In genomic region chr4:118585015-118585414, GRCh38 we compare ENCODE assay signal across 18 cellular contexts.
DNase-seq lines count a peak whose midpoint lies in the region; ATAC-seq and TF ChIP-seq lines count a peak whose summit lies in the region.
"Had no signal": no experiment of that assay in that cellular context is flagged by ENCODE, and none has a peak within 500 bp of the region (broad histone marks: within the 10 kb centered on the region; RNA-seq: fewer than 3 reads in every experiment).

No MANE protein-coding gene starts in this region.

- H2BK20ac ChIP-seq in H9 (ENCODE audit: low read depth, low read length, poor library complexity, severe bottlenecking): no peak overlapping the region

- H3K9me2 ChIP-seq in OCI-LY7 (ENCODE audit: insufficient read depth, low read length) (no peaks in the 10 kb centered on the region), SK-N-SH (no peaks in the 10 kb centered on the region)

- H3K4me3 ChIP-seq in OCI-LY7 (ENCODE audit: low read depth, low read length, poor library complexity, severe bottlenecking) (no peak overlapping the region), esophagus muscularis mucosa (no peak overlapping the region), SK-N-SH (ENCODE audit: low read depth in 2 of 2, low read length in 1 of 2) (no peak overlapping the region)
- H3K4me3 ChIP-seq: Peyer's patch, SK-N-MC had no signal

- no peak overlapping the region for H2AK5ac ChIP-seq in H9 (ENCODE audit: insufficient read length, low read length)

- intact Hi-C loops in OCI-LY7 (cut with micrococcal nuclease; ENCODE audit: unreplicated experiment): no loop called here
- intact Hi-C loops in esophagus muscularis mucosa (cut with DNase I): no loop called here

- H3K79me2 ChIP-seq in H9 (ENCODE audit: insufficient read depth, low read length) (no peaks in the 10 kb centered on the region), OCI-LY7 (ENCODE audit: insufficient read depth, low read depth, low read length) (no peaks in the 10 kb centered on the region), SK-N-SH (ENCODE audit: insufficient read depth) (no peaks in the 10 kb centered on the region)

- H3K9me3 Mint-ChIP-seq in H9: no peaks in the 10 kb centered on the region
- H3K9me3 Mint-ChIP-seq: CD4-positive, alpha-beta memory T cell; HFFc6 had no signal

- WGBS in H9 (ENCODE audit: extremely low coverage, insufficient read length, low lambda C conversion rate): no CpG with 5 or more reads among the region's 5 CpGs
- 81% methylated on average over 5 of the region's 5 CpGs for WGBS in esophagus muscularis mucosa
- 81% methylated on average over 5 of the region's 5 CpGs for WGBS in SK-N-SH (ENCODE audit: low lambda C conversion rate)

- BruUV-seq in OCI-LY7 (replicated peaks; lab: Mats Ljungman, UMichigan): no TSS peak

- H3T11ph ChIP-seq in H9 (ENCODE audit: low read length): no peak overlapping the region

- H3K4me3 Mint-ChIP-seq in H9: no peak overlapping the region; a peak in 1 of 5 replicates
- H3K4me3 Mint-ChIP-seq: HFFc6 had no signal

- H3K27me3 ChIP-seq in H9 (ENCODE audit: insufficient read depth, low read length): no peaks in the 10 kb centered on the region
- H3K27me3 ChIP-seq in esophagus muscularis mucosa: peaks cover 0 to 30% (median 0%) of the 10 kb centered on the region in 4 donors
- no peaks in the 10 kb centered on the region; the same call in 1 of the 2 replicates for H3K27me3 ChIP-seq in SK-N-SH (ENCODE audit: insufficient read depth)
- H3K27me3 ChIP-seq: Peyer's patch had no signal

- H3K4me1 ChIP-seq in H9 (ENCODE audit: insufficient read depth, low read length) (no peaks in the 10 kb centered on the region), OCI-LY7 (ENCODE audit: insufficient read depth, low read length, poor library complexity, severe bottlenecking) (peaks cover 19% of the 10 kb centered on the region), esophagus muscularis mucosa (peaks cover 10 to 16% (median 13%) of the 10 kb centered on the region in 4 donors), SK-N-SH (ENCODE audit: control insufficient read depth in 1 of 2, insufficient read depth in 2 of 2, low read depth in 1 of 2, low read length in 1 of 2) (no peaks in the 10 kb centered on the region)
- H3K4me1 ChIP-seq: Peyer's patch had no signal

- no peak overlapping the region for H2BK12ac ChIP-seq in H9 (ENCODE audit: insufficient read length, low read depth, low read length)

- no peak for TF ChIP-seq RAD21 in SK-N-SH (IDR thresholded peaks at IDR 0.05; ENCODE audit: low read length)

- H4K8ac ChIP-seq in H9 (replicated peaks; ENCODE audit: insufficient read length, low read depth, low read length): no peak overlapping the region

- H3K23ac ChIP-seq in H9 (ENCODE audit: insufficient read length, low read depth, low read length): no peak overlapping the region

- no peak overlapping the region for H3K14ac ChIP-seq in H9 (ENCODE audit: insufficient read depth, low read length)

- no peak overlapping the region for H2BK15ac ChIP-seq in H9 (ENCODE audit: low read depth, low read length)

- peaks cover 18 to 20% of the 10 kb centered on the region in 2 experiments for H3K4me1 Mint-ChIP-seq in H9

- H3K18ac ChIP-seq in H9 (ENCODE audit: insufficient read length, low read depth, low read length): no peak overlapping the region

- TF ChIP-seq POLR2A in esophagus muscularis mucosa (IDR thresholded peaks at IDR 0.05; ENCODE audit: low read depth): no peak

- H3K9me3 ChIP-seq in H9 (ENCODE audit: control insufficient read depth, low read depth, low read length) (no peaks in the 10 kb centered on the region), OCI-LY7 (ENCODE audit: low read length) (no peaks in the 10 kb centered on the region), esophagus muscularis mucosa (no peaks in the 10 kb centered on the region), SK-N-SH (no peaks in the 10 kb centered on the region)
- H3K9me3 ChIP-seq: Peyer's patch had no signal

- TF ChIP-seq CTCF in C4-2B (conservative IDR thresholded peaks at IDR 0.05): no peak
- TF ChIP-seq CTCF in H9 (conservative IDR thresholded peaks at IDR 0.05): no peak
- TF ChIP-seq CTCF in OCI-LY7 (conservative IDR thresholded peaks at IDR 0.05; ENCODE audit: low read length): no peak
- TF ChIP-seq CTCF in esophagus muscularis mucosa (IDR thresholded peaks at IDR 0.05): no peak
- TF ChIP-seq CTCF in SK-N-SH (IDR thresholded peaks at IDR 0.05): no peak

- TF ChIP-seq EP300 in esophagus muscularis mucosa (IDR thresholded peaks at IDR 0.05) (no peak), SK-N-SH (IDR thresholded peaks at IDR 0.05; ENCODE audit: borderline replicate concordance in 1 of 2, low read depth in 1 of 2, low read length in 1 of 2) (no peak)

- DNase-seq in H9: no peak
- peak; percentile 25 for DNase-seq in OCI-LY7 (ENCODE audit: low spot score)
- peak; percentile 4 for DNase-seq in esophagus muscularis mucosa (ENCODE audit: extremely low spot score)
- no peak for DNase-seq in HuH-7.5 (ENCODE audit: low spot score)
- no peak for DNase-seq in SK-N-SH
- DNase-seq: CD4-positive, alpha-beta memory T cell; HFFc6; KBM-7; NCI-H1048; NCI-H1436 treated with DMSO at 0.1 percent for 48 hours; NCI-H2029 treated with DMSO at 0.1 percent for 48 hours; NCI-H510A; NCI-H774; Peyer's patch had no signal

- CTCF ChIA-PET in OCI-LY7 (lab: Charles Lee; ENCODE audit: unreplicated experiment) (no interaction called here), SK-N-SH (lab: Yijun Ruan, JAX) (no interaction called here)

- H2AFZ ChIP-seq in H9 (ENCODE audit: low read length) (peak overlapping the region; percentile 63), OCI-LY7 (ENCODE audit: low read length) (peak overlapping the region; percentile 82), SK-N-SH (ENCODE audit: low read depth) (no peak overlapping the region)

- no peaks in the 10 kb centered on the region; the same call in 1 of the 2 replicates for H3K27me3 Mint-ChIP-seq in H9 (ENCODE audit: low read depth)

- no peak overlapping the region for H2BK120ac ChIP-seq in H9 (ENCODE audit: low read depth, low read length, poor library complexity, severe bottlenecking)

- H3K36me3 Mint-ChIP-seq in H9 (ENCODE audit: insufficient read depth in 1 of 3, low read depth in 3 of 3): no peaks in the 10 kb centered on the region
- H3K36me3 Mint-ChIP-seq: CD4-positive, alpha-beta memory T cell had no signal

- H4K91ac ChIP-seq in H9 (ENCODE audit: insufficient read length, low read depth, low read length): no peak overlapping the region

- no peak overlapping the region for H2BK5ac ChIP-seq in H9 (ENCODE audit: insufficient read length, low read length)

- no peak for ATAC-seq in HG02840 (IDR thresholded peaks at IDR 0.05; ENCODE audit: low FRiP score, unreplicated experiment)

- H3K27ac ChIP-seq in C4-2B (peak overlapping the region; percentile 51), H9 (ENCODE audit: insufficient read length, low read depth, low read length) (no peak overlapping the region), OCI-LY7 (ENCODE audit: low read depth, low read length, poor library complexity, severe bottlenecking) (no peak overlapping the region), esophagus muscularis mucosa (replicated peaks in 1 of 4) (peak overlapping the region in 1 of 4 donors; percentile 63), SK-N-SH (ENCODE audit: low read depth in 2 of 2, low read length in 1 of 2) (no peak overlapping the region)
- H3K27ac ChIP-seq: GM23248, Peyer's patch, SK-N-MC had no signal

- H3K23me2 ChIP-seq in H9 (ENCODE audit: insufficient read length, low read depth, low read length, poor library complexity, severe bottlenecking): no peaks in the 10 kb centered on the region

- H3K79me1 ChIP-seq in H9 (ENCODE audit: insufficient read depth, low read depth, low read length, poor library complexity, severe bottlenecking): no peaks in the 10 kb centered on the region

- H3K9ac ChIP-seq in H9 (ENCODE audit: extremely low read depth, insufficient read length, low read length) (no peak overlapping the region), SK-N-SH (no peak overlapping the region)
- H3K9ac ChIP-seq: GM23248 had no signal

- H3K27ac Mint-ChIP-seq in H9: no peak overlapping the region
- H3K27ac Mint-ChIP-seq: CD4-positive, alpha-beta memory T cell; HFFc6 had no signal

- no peak overlapping the region for H4K5ac ChIP-seq in H9 (ENCODE audit: insufficient read length, low read depth, low read length)

- H3K4ac ChIP-seq in H9 (ENCODE audit: low read depth, low read length): no peak overlapping the region

- H4K20me1 ChIP-seq in H9 (ENCODE audit: control insufficient read depth, insufficient read depth, insufficient read length): no peaks in the 10 kb centered on the region
- H4K20me1 ChIP-seq in OCI-LY7 (ENCODE audit: insufficient read depth, low read length): no peaks in the 10 kb centered on the region
- no peaks in the 10 kb centered on the region for H4K20me1 ChIP-seq in SK-N-SH (ENCODE audit: insufficient read depth)

- H3K36me3 ChIP-seq in OCI-LY7 (ENCODE audit: insufficient read depth, low read length): no peaks in the 10 kb centered on the region
- no peaks in the 10 kb centered on the region for H3K36me3 ChIP-seq in esophagus muscularis mucosa
- H3K36me3 ChIP-seq in SK-N-SH (replicated peaks in 1 of 2; ENCODE audit: control insufficient read depth in 1 of 2, insufficient read depth in 2 of 2, low read length in 1 of 2): no peaks in the 10 kb centered on the region
- H3K36me3 ChIP-seq: Peyer's patch had no signal

- H3K56ac ChIP-seq in H9 (ENCODE audit: insufficient read length, low read depth, low read length): no peak overlapping the region

- no peak overlapping the region for H3K4me2 ChIP-seq in H9 (ENCODE audit: insufficient read depth, insufficient read length, low read length)
- no peak overlapping the region for H3K4me2 ChIP-seq in OCI-LY7 (ENCODE audit: low read length)
- H3K4me2 ChIP-seq in SK-N-SH: no peak overlapping the region

- no peaks in the 10 kb centered on the region for H3F3A ChIP-seq in SK-N-SH (replicated peaks; ENCODE audit: insufficient read depth)

- POLR2A ChIA-PET in OCI-LY7 (lab: Charles Lee) (no interaction called here), SK-N-SH (lab: Yijun Ruan, JAX) (no interaction called here)

TF ChIP-seq in SK-N-SH, 30 proteins besides CTCF, POLR2A, EP300 and RAD21 (continues in another document):
- TF ChIP-seq NFIC (IDR thresholded peaks at IDR 0.05; ENCODE audit: borderline replicate concordance): no peak
- TF ChIP-seq MAX (IDR thresholded peaks at IDR 0.05; ENCODE audit: low read depth): no peak
- TF ChIP-seq RCOR1 (IDR thresholded peaks at IDR 0.05; ENCODE audit: low read length): no peak
- no peak for TF ChIP-seq NRF1 (IDR thresholded peaks at IDR 0.05; ENCODE audit: low read depth, low read length)
- TF ChIP-seq USF2 (IDR thresholded peaks at IDR 0.05; ENCODE audit: borderline replicate concordance, low read depth, low read length): no peak

Comparison
In these comparisons a context has a peak if more than half of its experiments do, and no peak if none do; other contexts are left out.
1. DNase-seq: peak in OCI-LY7 (single experiment) and esophagus muscularis mucosa (single experiment); none in H9 (single experiment), HuH-7.5 (single experiment) and SK-N-SH (single experiment).